10 cellular contexts compared by ENCODE assay signal in the genomic region with DNA sequence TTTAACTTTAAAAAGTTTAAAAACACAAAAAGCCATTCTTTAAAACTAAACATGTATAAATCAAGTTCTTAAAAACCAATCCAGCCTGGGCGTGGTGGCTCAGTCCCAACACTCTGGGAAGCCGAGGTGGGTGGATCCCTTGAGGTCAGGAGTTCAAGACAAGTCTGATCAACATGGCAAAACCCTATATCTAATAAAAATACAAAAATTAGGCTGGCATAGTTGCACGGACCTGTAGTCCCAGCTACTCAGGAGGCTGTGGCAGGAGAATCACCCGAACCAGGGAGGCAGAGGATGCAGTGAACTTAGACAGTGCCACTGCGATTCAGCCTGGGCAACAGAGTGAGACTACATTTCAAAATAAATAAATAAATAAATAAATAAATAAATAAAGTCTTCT. TPM values are rescaled to one million over a fixed set of nuclear protein-coding genes. Genes with fewer than 3 reads are reported as not detected.
"Had no signal": no experiment of that assay in that cellular context is flagged by ENCODE, and none has a peak within 500 bp of the region (broad histone marks: within the 10 kb centered on the region; RNA-seq: fewer than 3 reads in every experiment).

No MANE protein-coding gene starts in this region.

RNA-seq across cellular contexts. Expression of a gene that starts 5.2 kb away (rescaled TPM):
- total RNA-seq: OCI-LY7, PC-3, PC-9, Peyer's patch, Right ventricle myocardium inferior, RPMI7951, SJCRH30, SJSA1, SK-MEL-5 had no signal
- polyA plus RNA-seq: SK-N-SH had no signal
